ENCODE assay signal across 1 cellular context in genomic region chr13:27959976-27960361, GRCh38.
TF ChIP-seq lines count a peak whose summit lies in the region.

No MANE protein-coding gene starts in this region.

TF ChIP-seq in GM12878, 131 proteins besides CTCF, POLR2A, EP300 and RAD21:
- TF ChIP-seq SIX5 (IDR thresholded peaks at IDR 0.05; ENCODE audit: low read depth, low read length, severe bottlenecking), result no peak
